Comparison of ENCODE assay signal across 7 cellular contexts in the genomic region with DNA sequence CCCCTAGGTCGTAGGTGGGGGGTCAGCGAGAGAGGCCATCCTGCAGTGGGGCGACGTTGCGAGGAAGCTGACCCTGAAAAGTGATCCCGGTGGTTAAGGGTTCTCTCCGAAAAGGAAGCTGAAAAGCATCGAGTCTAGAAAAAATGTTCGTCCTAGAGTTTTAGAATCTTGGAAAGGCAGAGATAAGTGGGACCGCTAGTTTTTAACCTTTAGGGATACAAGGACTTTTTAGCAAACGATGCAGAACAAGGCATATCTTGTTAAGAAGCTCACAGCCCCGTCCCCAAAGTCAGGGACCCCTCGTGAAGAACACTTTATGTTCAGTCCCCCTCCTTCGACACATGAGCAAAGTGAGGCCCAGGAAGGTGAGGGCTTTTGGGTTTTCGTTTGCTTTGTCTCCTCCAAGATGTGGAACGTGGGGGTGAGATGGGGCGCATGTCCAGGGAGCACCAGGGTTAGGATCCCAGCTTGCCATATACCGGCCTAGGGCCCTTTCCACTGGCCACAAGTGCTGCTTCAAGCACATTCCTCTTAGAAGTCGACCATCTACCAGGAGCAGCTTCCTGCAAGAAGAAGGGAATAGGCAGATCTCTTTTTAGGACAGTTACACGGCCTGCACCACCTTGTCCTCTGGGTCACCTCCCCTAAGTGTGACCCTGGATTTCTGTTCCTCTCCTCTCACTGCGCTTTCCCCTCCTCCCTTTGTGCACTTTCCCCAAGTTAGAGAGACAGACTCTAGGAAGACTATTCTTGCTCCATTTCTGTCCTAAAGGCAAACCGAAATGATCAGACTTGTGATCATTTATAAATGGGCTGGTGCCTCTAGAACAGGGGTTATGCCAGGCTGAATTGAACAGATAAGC. TPM values are rescaled to one million over a fixed set of nuclear protein-coding genes. Genes with fewer than 3 reads are reported as not detected.
DNase-seq lines count a peak whose midpoint lies in the region; ATAC-seq, FAIRE-seq and TF ChIP-seq lines count a peak whose summit lies in the region.

No MANE protein-coding gene starts in this region.

- peak; percentile 1 for DNase-seq in GM18507 (ENCODE audit: extremely low spot score, insufficient read length, low read depth)
- DNase-seq in brain microvascular endothelial cell = no peak
- no peak for DNase-seq in lower lobe of right lung
- DNase-seq in vagina (ENCODE audit: extremely low spot score in 2 of 2) = no peak
- no peak for DNase-seq in NCI-H2171 (lab: John Stamatoyannopoulos, UW)

- peaks cover 12% of the 10 kb centered on the region for H3K4me1 ChIP-seq in lower lobe of right lung
- H3K4me1 ChIP-seq in vagina = peaks cover 13% of the 10 kb centered on the region

- H3K27me3 ChIP-seq in brain microvascular endothelial cell (replicated peaks) (no peaks in the 10 kb centered on the region), lower lobe of right lung (ENCODE audit: low read depth) (no peaks in the 10 kb centered on the region), vagina (no peaks in the 10 kb centered on the region)

- H3K4me3 ChIP-seq in brain microvascular endothelial cell (ENCODE audit: low read depth, low read length) (peak overlapping the region; percentile 73), lower lobe of right lung (peak overlapping the region; percentile 90), vagina (peak overlapping the region; percentile 67 to 68)

- no peak for FAIRE-seq in GM18507 (lab: Jason Lieb, UNC)

- H3K36me3 ChIP-seq in KOPT-K1 (ENCODE audit: insufficient read depth, low read length) (peaks cover 19% of the 10 kb centered on the region; the same call in 1 of the 2 replicates), brain microvascular endothelial cell (replicated peaks) (no peaks in the 10 kb centered on the region), lower lobe of right lung (no peaks in the 10 kb centered on the region), vagina (no peaks in the 10 kb centered on the region)

- H3K9me3 ChIP-seq in KOPT-K1 (ENCODE audit: insufficient read depth, low read length, poor library complexity, severe bottlenecking) (no peaks in the 10 kb centered on the region), lower lobe of right lung (no peaks in the 10 kb centered on the region), vagina (no peaks in the 10 kb centered on the region)

- H3K27ac ChIP-seq in KOPT-K1 (ENCODE audit: low read depth, low read length, poor library complexity, severe bottlenecking) (peak overlapping the region; percentile 61), brain microvascular endothelial cell (no peak overlapping the region), lower lobe of right lung (peak overlapping the region; percentile 74), vagina (peak overlapping the region; percentile 47)

- TF ChIP-seq POLR2A in vagina (IDR thresholded peaks at IDR 0.05) = no peak

- no peak for TF ChIP-seq CTCF in brain microvascular endothelial cell (IDR thresholded peaks at IDR 0.05; ENCODE audit: low read depth, low read length, missing control alignments)
- no peak for TF ChIP-seq CTCF in lower lobe of right lung (IDR thresholded peaks at IDR 0.05)
- TF ChIP-seq CTCF in vagina (IDR thresholded peaks at IDR 0.05) = no peak

- in situ Hi-C loops in brain microvascular endothelial cell (cut with HindIII; ENCODE audit: low pct_ligation_motif_present, low sequenced_read_pairs) = no loop called here

- no peak for ATAC-seq in lower lobe of right lung
- no peak for ATAC-seq in HG03439 (IDR thresholded peaks at IDR 0.05; ENCODE audit: unreplicated experiment)

- intact Hi-C loops in lower lobe of right lung (cut with DNase I) = no loop called here
- intact Hi-C loops in vagina (cut with DNase I) = no loop called here

RNA-seq across cellular contexts. Expression of a gene that starts 1.0 kb away (rescaled TPM):
- total RNA-seq in lower lobe of right lung (3.6 TPM), vagina (3.4 TPM)
